ENCODE assay signal across 1 cellular context in genomic region chr7:103037823-103038739, GRCh38.
TF ChIP-seq lines count a peak whose summit lies in the region.
"Not testable (repeated sequence)": the region's sequence is repeated elsewhere in the genome, so short reads cannot be mapped to it uniquely, and the experiment has no call there.

No MANE protein-coding gene starts in this region.

TF ChIP-seq in HepG2, 621 proteins besides CTCF, POLR2A, EP300 and RAD21 (continued from another document and continues in another):
- TF ChIP-seq IRF9 (CRISPR knock-in tag; IDR thresholded peaks at IDR 0.05; ENCODE audit: borderline replicate concordance) (peak; percentile 31; the same call in 1 of the 2 replicates), SOX13 (CRISPR knock-in tag; conservative IDR thresholded peaks at IDR 0.05 in 1 of 2, IDR thresholded peaks at IDR 0.05 in 1 of 2) (peak in 1 of 2 experiments; percentile 51; a peak in 2 of 4 replicates), TBX3 (IDR thresholded peaks at IDR 0.05; ENCODE audit: borderline replicate concordance) (peak; percentile 31; the same call in 1 of the 2 replicates), FOSL2 (CRISPR knock-in tag; IDR thresholded peaks at IDR 0.05) (peak; percentile 70), RXRB (CRISPR knock-in tag; IDR thresholded peaks at IDR 0.05; ENCODE audit: borderline replicate concordance) (peak; percentile 35; the same call in 1 of the 2 replicates), TBX2 (CRISPR knock-in tag; IDR thresholded peaks at IDR 0.05; ENCODE audit: borderline replicate concordance) (peak; percentile 68; the same call in 1 of the 2 replicates), KDM5B (CRISPR knock-in tag; IDR thresholded peaks at IDR 0.05; ENCODE audit: borderline replicate concordance) (peak; percentile 84; the same call in 1 of the 2 replicates), KLF12 (CRISPR knock-in tag; IDR thresholded peaks at IDR 0.05; ENCODE audit: borderline replicate concordance) (0 out of 2 replicates have a peak, but pooled peaks have one; percentile 15), TEAD3 (CRISPR knock-in tag; optimal IDR thresholded peaks at IDR 0.05; ENCODE audit: borderline replicate concordance) (peak; percentile 33), SAP130 (CRISPR knock-in tag; IDR thresholded peaks at IDR 0.05; ENCODE audit: low read depth) (peak; percentile 67), ZNF292 (CRISPR knock-in tag; IDR thresholded peaks at IDR 0.05; ENCODE audit: borderline replicate concordance, low read depth) (peak; percentile 99), ZNF317 (CRISPR knock-in tag; IDR thresholded peaks at IDR 0.05) (peak; percentile 74; the same call in 1 of the 2 replicates), ARNT2 (CRISPR knock-in tag; IDR thresholded peaks at IDR 0.05; ENCODE audit: low read depth) (0 out of 2 replicates have a peak, but pooled peaks have one; percentile 33), FOXP1 (CRISPR knock-in tag; IDR thresholded peaks at IDR 0.05) (peak; percentile 56), ZKSCAN8 (CRISPR knock-in tag; IDR thresholded peaks at IDR 0.05; ENCODE audit: borderline replicate concordance) (0 out of 2 replicates have a peak, but pooled peaks have one; percentile 41), ZNF501 (CRISPR knock-in tag; IDR thresholded peaks at IDR 0.05) (peak; percentile 57; the same call in 1 of the 2 replicates), PITX1 (CRISPR knock-in tag; IDR thresholded peaks at IDR 0.05) (peak; percentile 63; the same call in 1 of the 2 replicates), RBAK (CRISPR knock-in tag; IDR thresholded peaks at IDR 0.05) (peak; percentile 61; the same call in 1 of the 2 replicates), DRAP1 (CRISPR knock-in tag; IDR thresholded peaks at IDR 0.05) (peak; percentile 20; the same call in 1 of the 2 replicates), GATAD1 (CRISPR knock-in tag; IDR thresholded peaks at IDR 0.05) (0 out of 2 replicates have a peak, but pooled peaks have one; percentile 42), ZNF580 (CRISPR knock-in tag; IDR thresholded peaks at IDR 0.05; ENCODE audit: borderline replicate concordance, low read depth) (0 out of 2 replicates have a peak, but pooled peaks have one; percentile 23), FOXA1 (CRISPR knock-in tag; IDR thresholded peaks at IDR 0.05) (peak; percentile 93), GATAD2A (CRISPR knock-in tag; IDR thresholded peaks at IDR 0.05) (peak; percentile 58), ZNF431 (CRISPR knock-in tag; IDR thresholded peaks at IDR 0.05; ENCODE audit: borderline replicate concordance, low read depth) (0 out of 2 replicates have a peak, but pooled peaks have one; percentile 29), ZNF205 (CRISPR knock-in tag; IDR thresholded peaks at IDR 0.05) (peak; percentile 59; the same call in 1 of the 2 replicates), SIX4 (CRISPR knock-in tag; IDR thresholded peaks at IDR 0.05) (0 out of 2 replicates have a peak, but pooled peaks have one; percentile 5), TAF1 (CRISPR knock-in tag; IDR thresholded peaks at IDR 0.05) (peak; percentile 43; the same call in 1 of the 2 replicates), RARA (CRISPR knock-in tag; IDR thresholded peaks at IDR 0.05) (peak; percentile 29; the same call in 1 of the 2 replicates), ELF3 (CRISPR knock-in tag; IDR thresholded peaks at IDR 0.05) (0 out of 2 replicates have a peak, but pooled peaks have one; percentile 9), ZNF788 (CRISPR knock-in tag; IDR thresholded peaks at IDR 0.05; ENCODE audit: borderline replicate concordance) (peak; percentile 58; the same call in 1 of the 2 replicates), KAT8 (CRISPR knock-in tag; IDR thresholded peaks at IDR 0.05) (peak; percentile 65), ZFY (CRISPR knock-in tag; IDR thresholded peaks at IDR 0.05) (peak; percentile 73), BCL3 (CRISPR knock-in tag; IDR thresholded peaks at IDR 0.05) (peak; percentile 64; the same call in 1 of the 2 replicates), ZSCAN5A (CRISPR knock-in tag; IDR thresholded peaks at IDR 0.05; ENCODE audit: borderline replicate concordance) (peak; percentile 21; the same call in 1 of the 2 replicates), POLR2G (IDR thresholded peaks at IDR 0.05; ENCODE audit: low read depth, low read length) (0 out of 2 replicates have a peak, but pooled peaks have one; percentile 28), KDM2A (CRISPR knock-in tag; IDR thresholded peaks at IDR 0.05; ENCODE audit: borderline replicate concordance, low read depth) (peak; percentile 54), ISL2 (CRISPR knock-in tag; IDR thresholded peaks at IDR 0.05) (0 out of 2 replicates have a peak, but pooled peaks have one; percentile 19), FOXA3 (CRISPR knock-in tag; IDR thresholded peaks at IDR 0.05) (peak; percentile 84), ZNF556 (CRISPR knock-in tag; IDR thresholded peaks at IDR 0.05; ENCODE audit: borderline replicate concordance) (peak; percentile 38; the same call in 1 of the 2 replicates), SOX5 (CRISPR knock-in tag; IDR thresholded peaks at IDR 0.05; ENCODE audit: borderline replicate concordance) (peak; percentile 53; the same call in 1 of the 2 replicates), ZNF350 (CRISPR knock-in tag; IDR thresholded peaks at IDR 0.05; ENCODE audit: borderline replicate concordance, low read depth) (peak; percentile 68; the same call in 1 of the 2 replicates), JUND (CRISPR knock-in tag; IDR thresholded peaks at IDR 0.05) (0 out of 2 replicates have a peak, but pooled peaks have one; percentile 11), SPEN (CRISPR knock-in tag; IDR thresholded peaks at IDR 0.05; ENCODE audit: low read depth) (peak; percentile 61)
- not testable (repeated sequence) for TF ChIP-seq SOX13, FOXP1, FOXA1 (IDR thresholded peaks at IDR 0.05)
- TF ChIP-seq, protein P1, sequence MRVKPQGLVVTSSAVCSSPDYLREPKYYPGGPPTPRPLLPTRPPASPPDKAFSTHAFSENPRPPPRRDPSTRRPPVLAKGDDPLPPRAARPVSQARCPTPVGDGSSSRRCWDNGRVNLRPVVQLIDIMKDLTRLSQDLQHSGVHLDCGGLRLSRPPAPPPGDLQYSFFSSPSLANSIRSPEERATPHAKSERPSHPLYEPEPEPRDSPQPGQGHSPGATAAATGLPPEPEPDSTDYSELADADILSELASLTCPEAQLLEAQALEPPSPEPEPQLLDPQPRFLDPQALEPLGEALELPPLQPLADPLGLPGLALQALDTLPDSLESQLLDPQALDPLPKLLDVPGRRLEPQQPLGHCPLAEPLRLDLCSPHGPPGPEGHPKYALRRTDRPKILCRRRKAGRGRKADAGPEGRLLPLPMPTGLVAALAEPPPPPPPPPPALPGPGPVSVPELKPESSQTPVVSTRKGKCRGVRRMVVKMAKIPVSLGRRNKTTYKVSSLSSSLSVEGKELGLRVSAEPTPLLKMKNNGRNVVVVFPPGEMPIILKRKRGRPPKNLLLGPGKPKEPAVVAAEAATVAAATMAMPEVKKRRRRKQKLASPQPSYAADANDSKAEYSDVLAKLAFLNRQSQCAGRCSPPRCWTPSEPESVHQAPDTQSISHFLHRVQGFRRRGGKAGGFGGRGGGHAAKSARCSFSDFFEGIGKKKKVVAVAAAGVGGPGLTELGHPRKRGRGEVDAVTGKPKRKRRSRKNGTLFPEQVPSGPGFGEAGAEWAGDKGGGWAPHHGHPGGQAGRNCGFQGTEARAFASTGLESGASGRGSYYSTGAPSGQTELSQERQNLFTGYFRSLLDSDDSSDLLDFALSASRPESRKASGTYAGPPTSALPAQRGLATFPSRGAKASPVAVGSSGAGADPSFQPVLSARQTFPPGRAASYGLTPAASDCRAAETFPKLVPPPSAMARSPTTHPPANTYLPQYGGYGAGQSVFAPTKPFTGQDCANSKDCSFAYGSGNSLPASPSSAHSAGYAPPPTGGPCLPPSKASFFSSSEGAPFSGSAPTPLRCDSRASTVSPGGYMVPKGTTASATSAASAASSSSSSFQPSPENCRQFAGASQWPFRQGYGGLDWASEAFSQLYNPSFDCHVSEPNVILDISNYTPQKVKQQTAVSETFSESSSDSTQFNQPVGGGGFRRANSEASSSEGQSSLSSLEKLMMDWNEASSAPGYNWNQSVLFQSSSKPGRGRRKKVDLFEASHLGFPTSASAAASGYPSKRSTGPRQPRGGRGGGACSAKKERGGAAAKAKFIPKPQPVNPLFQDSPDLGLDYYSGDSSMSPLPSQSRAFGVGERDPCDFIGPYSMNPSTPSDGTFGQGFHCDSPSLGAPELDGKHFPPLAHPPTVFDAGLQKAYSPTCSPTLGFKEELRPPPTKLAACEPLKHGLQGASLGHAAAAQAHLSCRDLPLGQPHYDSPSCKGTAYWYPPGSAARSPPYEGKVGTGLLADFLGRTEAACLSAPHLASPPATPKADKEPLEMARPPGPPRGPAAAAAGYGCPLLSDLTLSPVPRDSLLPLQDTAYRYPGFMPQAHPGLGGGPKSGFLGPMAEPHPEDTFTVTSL (CRISPR knock-in tag; IDR thresholded peaks at IDR 0.05; ENCODE audit: borderline replicate concordance), result peak; percentile 71; the same call in 1 of the 2 replicates
- TF ChIP-seq, protein P2, sequence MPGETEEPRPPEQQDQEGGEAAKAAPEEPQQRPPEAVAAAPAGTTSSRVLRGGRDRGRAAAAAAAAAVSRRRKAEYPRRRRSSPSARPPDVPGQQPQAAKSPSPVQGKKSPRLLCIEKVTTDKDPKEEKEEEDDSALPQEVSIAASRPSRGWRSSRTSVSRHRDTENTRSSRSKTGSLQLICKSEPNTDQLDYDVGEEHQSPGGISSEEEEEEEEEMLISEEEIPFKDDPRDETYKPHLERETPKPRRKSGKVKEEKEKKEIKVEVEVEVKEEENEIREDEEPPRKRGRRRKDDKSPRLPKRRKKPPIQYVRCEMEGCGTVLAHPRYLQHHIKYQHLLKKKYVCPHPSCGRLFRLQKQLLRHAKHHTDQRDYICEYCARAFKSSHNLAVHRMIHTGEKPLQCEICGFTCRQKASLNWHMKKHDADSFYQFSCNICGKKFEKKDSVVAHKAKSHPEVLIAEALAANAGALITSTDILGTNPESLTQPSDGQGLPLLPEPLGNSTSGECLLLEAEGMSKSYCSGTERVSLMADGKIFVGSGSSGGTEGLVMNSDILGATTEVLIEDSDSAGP (CRISPR knock-in tag; IDR thresholded peaks at IDR 0.05; ENCODE audit: borderline replicate concordance), result peak; percentile 70; the same call in 1 of the 2 replicates
- TF ChIP-seq, protein P3, sequence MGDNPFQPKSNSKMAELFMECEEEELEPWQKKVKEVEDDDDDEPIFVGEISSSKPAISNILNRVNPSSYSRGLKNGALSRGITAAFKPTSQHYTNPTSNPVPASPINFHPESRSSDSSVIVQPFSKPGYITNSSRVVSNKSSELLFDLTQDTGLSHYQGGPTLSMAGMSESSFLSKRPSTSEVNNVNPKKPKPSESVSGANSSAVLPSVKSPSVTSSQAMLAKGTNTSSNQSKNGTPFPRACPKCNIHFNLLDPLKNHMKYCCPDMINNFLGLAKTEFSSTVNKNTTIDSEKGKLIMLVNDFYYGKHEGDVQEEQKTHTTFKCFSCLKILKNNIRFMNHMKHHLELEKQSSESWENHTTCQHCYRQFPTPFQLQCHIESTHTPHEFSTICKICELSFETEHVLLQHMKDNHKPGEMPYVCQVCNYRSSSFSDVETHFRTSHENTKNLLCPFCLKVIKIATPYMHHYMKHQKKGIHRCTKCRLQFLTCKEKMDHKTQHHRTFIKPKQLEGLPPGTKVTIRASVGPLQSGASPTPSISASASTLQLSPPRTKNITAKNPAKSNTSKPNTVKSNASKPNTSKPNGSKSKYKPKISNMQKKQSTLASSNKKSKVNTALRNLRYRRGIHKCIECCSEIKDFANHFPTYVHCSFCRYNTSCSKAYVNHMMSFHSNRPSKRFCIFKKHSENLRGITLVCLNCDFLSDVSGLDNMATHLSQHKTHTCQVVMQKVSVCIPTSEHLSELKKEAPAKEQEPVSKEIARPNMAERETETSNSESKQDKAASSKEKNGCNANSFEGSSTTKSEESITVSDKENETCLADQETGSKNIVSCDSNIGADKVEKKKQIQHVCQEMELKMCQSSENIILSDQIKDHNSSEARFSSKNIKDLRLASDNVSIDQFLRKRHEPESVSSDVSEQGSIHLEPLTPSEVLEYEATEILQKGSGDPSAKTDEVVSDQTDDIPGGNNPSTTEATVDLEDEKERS (CRISPR knock-in tag; IDR thresholded peaks at IDR 0.05), result 0 out of 2 replicates have a peak, but pooled peaks have one; percentile 30
